In the genomic region with DNA sequence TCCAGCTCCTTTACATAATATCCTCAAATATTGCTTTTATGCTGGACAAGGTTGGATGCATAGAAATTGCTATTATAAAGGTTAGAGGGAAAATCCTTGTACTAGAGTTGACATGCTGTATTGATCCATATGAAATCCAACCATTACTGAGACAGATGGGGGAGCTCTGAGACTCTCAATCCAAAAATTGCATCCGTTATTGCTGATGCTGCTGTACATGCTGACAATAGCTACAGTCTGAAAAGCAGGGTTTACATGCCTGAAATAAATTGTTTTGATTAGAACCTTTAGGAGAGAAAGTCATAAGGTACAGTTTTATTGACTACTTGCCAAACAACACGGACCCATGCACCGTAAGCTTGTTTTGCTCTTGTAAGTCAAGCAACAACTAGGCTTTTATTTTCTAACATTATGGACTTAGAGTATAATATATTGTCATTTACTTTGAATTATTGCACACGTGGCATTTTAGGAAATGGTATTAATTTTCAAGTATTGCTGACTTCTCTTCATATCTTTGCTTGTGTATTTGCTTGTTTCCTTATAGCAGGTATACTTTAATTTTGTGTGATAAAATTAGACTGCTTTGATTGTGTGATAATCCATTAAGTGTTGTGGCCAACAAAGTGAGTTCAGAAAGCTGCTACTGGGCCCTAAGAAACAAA, we compare ENCODE assay signal across 16 cellular contexts.
DNase-seq lines count a peak whose midpoint lies in the region; ATAC-seq, FAIRE-seq and TF ChIP-seq lines count a peak whose summit lies in the region.
"Had no signal": no experiment of that assay in that cellular context is flagged by ENCODE, and none has a peak within 500 bp of the region (broad histone marks: within the 10 kb centered on the region; RNA-seq: fewer than 3 reads in every experiment).

No MANE protein-coding gene starts in this region.

- DNase-seq in NCI-H1092 treated with DMSO at 0.1 percent for 48 hours (lab: John Stamatoyannopoulos, UW) (peak; percentile 2), NCI-H1092 (lab: John Stamatoyannopoulos, UW) (no peak), foreskin keratinocyte (peak in 1 of 2 donors; percentile 31), smooth muscle cell (lab: John Stamatoyannopoulos, UW; ENCODE audit: unreplicated experiment) (no peak), HTR-8/SVneo (ENCODE audit: insufficient read length, low spot score) (no peak), upper lobe of left lung (no peak), D341Med (ENCODE audit: low spot score) (no peak)
- DNase-seq: 8988T; activated CD8-positive, alpha-beta memory T cell treated with anti-CD3 and anti-CD28 coated beads, Interleukin-2, amount 10 ng/mL, durations not matched to agents 7 days and 5 days; CD8-positive, alpha-beta T cell; GDM1; lower lobe of right lung; T-helper 1 cell had no signal

- ATAC-seq in SK-N-SH treated with all-trans-retinoic acid at 6 μM for 48 hours (peak; percentile 71), foreskin keratinocyte (no peak), upper lobe of left lung (ENCODE audit: low FRiP score in 2 of 2) (no peak)
- ATAC-seq: activated CD8-positive, alpha-beta memory T cell treated with anti-CD3 and anti-CD28 coated beads, Interleukin-2, amount 10 ng/mL, durations not matched to agents 7 days and 5 days; CD8-positive, alpha-beta T cell; lower lobe of right lung; natural killer cell treated with Interleukin-12 subunit alpha and Interleukin-12 subunit beta and Interleukin-15 and Interleukin-18, amount 100 ng/mL, for 72 hours had no signal

- no peaks in the 10 kb centered on the region for H4K20me1 ChIP-seq in smooth muscle cell (ENCODE audit: low read depth)

- H3K36me3 ChIP-seq in smooth muscle cell (ENCODE audit: low read depth): no peaks in the 10 kb centered on the region
- no peaks in the 10 kb centered on the region for H3K36me3 ChIP-seq in upper lobe of left lung
- H3K36me3 ChIP-seq: lower lobe of right lung, thoracic aorta had no signal

- H2AFZ ChIP-seq in smooth muscle cell (ENCODE audit: low read depth): peak overlapping the region; percentile 48

- TF ChIP-seq CTCF in foreskin keratinocyte (conservative IDR thresholded peaks at IDR 0.05) (peak; percentile 61), smooth muscle cell (IDR thresholded peaks at IDR 0.05; ENCODE audit: borderline replicate concordance, insufficient read depth, poor library complexity, severe bottlenecking) (no peak), upper lobe of left lung (IDR thresholded peaks at IDR 0.05) (no peak)

- H3K27ac ChIP-seq in foreskin keratinocyte: no peak overlapping the region
- no peak overlapping the region for H3K27ac ChIP-seq in smooth muscle cell (ENCODE audit: low read depth)
- H3K27ac ChIP-seq in upper lobe of left lung: no peak overlapping the region
- H3K27ac ChIP-seq: lower lobe of right lung, thoracic aorta had no signal

- no peak for FAIRE-seq in HTR-8/SVneo (lab: Jason Lieb, UNC)

- H3K9me3 ChIP-seq in smooth muscle cell (replicated peaks; ENCODE audit: low read depth): no peaks in the 10 kb centered on the region
- H3K9me3 ChIP-seq in upper lobe of left lung: no peaks in the 10 kb centered on the region
- H3K9me3 ChIP-seq: lower lobe of right lung, thoracic aorta had no signal

- H3K27me3 ChIP-seq in foreskin keratinocyte (no peaks in the 10 kb centered on the region), smooth muscle cell (ENCODE audit: low read depth) (no peaks in the 10 kb centered on the region), upper lobe of left lung (no peaks in the 10 kb centered on the region)

- no peak for TF ChIP-seq POLR2A in upper lobe of left lung (IDR thresholded peaks at IDR 0.05)

- H3F3A ChIP-seq in smooth muscle cell (ENCODE audit: low read depth): no peaks in the 10 kb centered on the region

- H3K4me1 ChIP-seq in foreskin keratinocyte (peaks cover 17% of the 10 kb centered on the region), smooth muscle cell (ENCODE audit: low read depth) (peaks cover 15% of the 10 kb centered on the region), upper lobe of left lung (no peaks in the 10 kb centered on the region)
- H3K4me1 ChIP-seq: lower lobe of right lung had no signal

- H3K9ac ChIP-seq in smooth muscle cell (ENCODE audit: low read depth): no peak overlapping the region

- H3K4me3 ChIP-seq in smooth muscle cell: no peak overlapping the region
- H3K4me3 ChIP-seq in upper lobe of left lung: no peak overlapping the region
- H3K4me3 ChIP-seq: lower lobe of right lung, thoracic aorta had no signal

- TF ChIP-seq EP300 in upper lobe of left lung (IDR thresholded peaks at IDR 0.05): no peak

- 65% methylated on average over 4 of the region's 4 CpGs for WGBS in smooth muscle cell (ENCODE audit: low lambda C conversion rate)
- WGBS in upper lobe of left lung, 2 donors: 57 to 58% methylated on average over 4 of the region's 4 CpGs

- no peak overlapping the region for H3K4me2 ChIP-seq in smooth muscle cell

- no peaks in the 10 kb centered on the region for H3K79me2 ChIP-seq in smooth muscle cell (ENCODE audit: low read depth)

TF ChIP-seq in SK-N-SH treated with all-trans-retinoic acid at 6 μM for 48 hours, 23 proteins besides CTCF, POLR2A, EP300 and RAD21:
- TF ChIP-seq TCF4 (CRISPR knock-in tag; IDR thresholded peaks at IDR 0.05; ENCODE audit: borderline replicate concordance): no peak
- no peak for TF ChIP-seq TOX (CRISPR knock-in tag; IDR thresholded peaks at IDR 0.05; ENCODE audit: borderline replicate concordance)
- no peak for TF ChIP-seq ZFP30 (CRISPR knock-in tag; IDR thresholded peaks at IDR 0.05)
- TF ChIP-seq ISL1 (CRISPR knock-in tag; IDR thresholded peaks at IDR 0.05): no peak
- no peak for TF ChIP-seq GLIS3 (CRISPR knock-in tag; IDR thresholded peaks at IDR 0.05)
- TF ChIP-seq ZNF565 (CRISPR knock-in tag; conservative IDR thresholded peaks at IDR 0.05; ENCODE audit: low read depth): no peak
- TF ChIP-seq, protein P1, sequence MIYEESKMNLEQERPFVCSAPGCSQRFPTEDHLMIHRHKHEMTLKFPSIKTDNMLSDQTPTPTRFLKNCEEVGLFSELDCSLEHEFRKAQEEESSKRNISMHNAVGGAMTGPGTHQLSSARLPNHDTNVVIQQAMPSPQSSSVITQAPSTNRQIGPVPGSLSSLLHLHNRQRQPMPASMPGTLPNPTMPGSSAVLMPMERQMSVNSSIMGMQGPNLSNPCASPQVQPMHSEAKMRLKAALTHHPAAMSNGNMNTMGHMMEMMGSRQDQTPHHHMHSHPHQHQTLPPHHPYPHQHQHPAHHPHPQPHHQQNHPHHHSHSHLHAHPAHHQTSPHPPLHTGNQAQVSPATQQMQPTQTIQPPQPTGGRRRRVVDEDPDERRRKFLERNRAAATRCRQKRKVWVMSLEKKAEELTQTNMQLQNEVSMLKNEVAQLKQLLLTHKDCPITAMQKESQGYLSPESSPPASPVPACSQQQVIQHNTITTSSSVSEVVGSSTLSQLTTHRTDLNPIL (CRISPR knock-in tag; IDR thresholded peaks at IDR 0.05; ENCODE audit: low read depth): no peak
- no peak for TF ChIP-seq OSR1 (CRISPR knock-in tag; IDR thresholded peaks at IDR 0.05)
- TF ChIP-seq PPARA (CRISPR knock-in tag; IDR thresholded peaks at IDR 0.05; ENCODE audit: borderline replicate concordance): no peak
- TF ChIP-seq, protein P2, sequence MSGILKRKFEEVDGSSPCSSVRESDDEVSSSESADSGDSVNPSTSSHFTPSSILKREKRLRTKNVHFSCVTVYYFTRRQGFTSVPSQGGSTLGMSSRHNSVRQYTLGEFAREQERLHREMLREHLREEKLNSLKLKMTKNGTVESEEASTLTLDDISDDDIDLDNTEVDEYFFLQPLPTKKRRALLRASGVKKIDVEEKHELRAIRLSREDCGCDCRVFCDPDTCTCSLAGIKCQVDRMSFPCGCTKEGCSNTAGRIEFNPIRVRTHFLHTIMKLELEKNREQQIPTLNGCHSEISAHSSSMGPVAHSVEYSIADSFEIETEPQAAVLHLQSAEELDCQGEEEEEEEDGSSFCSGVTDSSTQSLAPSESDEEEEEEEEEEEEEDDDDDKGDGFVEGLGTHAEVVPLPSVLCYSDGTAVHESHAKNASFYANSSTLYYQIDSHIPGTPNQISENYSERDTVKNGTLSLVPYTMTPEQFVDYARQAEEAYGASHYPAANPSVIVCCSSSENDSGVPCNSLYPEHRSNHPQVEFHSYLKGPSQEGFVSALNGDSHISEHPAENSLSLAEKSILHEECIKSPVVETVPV (CRISPR knock-in tag; IDR thresholded peaks at IDR 0.05): no peak
- no peak for TF ChIP-seq SNAI2 (CRISPR knock-in tag; IDR thresholded peaks at IDR 0.05)
